Comparison of ENCODE assay signal across 1 cellular context in genomic region chrX:124217289-124218251, GRCh38.
TF ChIP-seq lines count a peak whose summit lies in the region.

No MANE protein-coding gene starts in this region.

TF ChIP-seq in HepG2, 621 proteins besides CTCF, POLR2A, EP300 and RAD21 (continued from another document):
- TF ChIP-seq ZBTB39 (CRISPR knock-in tag; IDR thresholded peaks at IDR 0.05) = no peak
- TF ChIP-seq THAP7 (CRISPR knock-in tag; IDR thresholded peaks at IDR 0.05) = no peak
- 0 out of 2 replicates have a peak, but pooled peaks have one; percentile 40 for TF ChIP-seq ARID5B (CRISPR knock-in tag; IDR thresholded peaks at IDR 0.05)
- TF ChIP-seq SOX5 (CRISPR knock-in tag; IDR thresholded peaks at IDR 0.05; ENCODE audit: borderline replicate concordance) = peak; percentile 65; the same call in 1 of the 2 replicates
- no peak for TF ChIP-seq EEA1 (CRISPR knock-in tag; IDR thresholded peaks at IDR 0.05; ENCODE audit: borderline replicate concordance)
- TF ChIP-seq PAXIP1 (CRISPR knock-in tag; conservative IDR thresholded peaks at IDR 0.05) = peak; percentile 44
- TF ChIP-seq FLYWCH1 (CRISPR knock-in tag; IDR thresholded peaks at IDR 0.05) = no peak
- peak; percentile 47; the same call in 1 of the 2 replicates for TF ChIP-seq SP5 (CRISPR knock-in tag; IDR thresholded peaks at IDR 0.05; ENCODE audit: borderline replicate concordance, low read depth)
- no peak for TF ChIP-seq SOX13 (IDR thresholded peaks at IDR 0.05)
- TF ChIP-seq SOX13 (CRISPR knock-in tag; conservative IDR thresholded peaks at IDR 0.05 in 1 of 2, IDR thresholded peaks at IDR 0.05 in 1 of 2) = peak in 1 of 2 experiments; percentile 63; a peak in 2 of 4 replicates
- TF ChIP-seq FOXA1 (IDR thresholded peaks at IDR 0.05) = no peak
- peak; percentile 58 for TF ChIP-seq FOXA1 (CRISPR knock-in tag; IDR thresholded peaks at IDR 0.05)
- peak; percentile 27; the same call in 1 of the 2 replicates for TF ChIP-seq NCOA2 (CRISPR knock-in tag; IDR thresholded peaks at IDR 0.05)
- TF ChIP-seq ONECUT2 (CRISPR knock-in tag; IDR thresholded peaks at IDR 0.05) = peak; percentile 45; the same call in 1 of the 2 replicates
- no peak for TF ChIP-seq HNF4A (CRISPR knock-in tag; IDR thresholded peaks at IDR 0.05)
- no peak for TF ChIP-seq FOXM1 (CRISPR knock-in tag; IDR thresholded peaks at IDR 0.05)
- TF ChIP-seq REST (IDR thresholded peaks at IDR 0.05; ENCODE audit: borderline replicate concordance in 1 of 2, low read depth in 1 of 2, low read length in 2 of 2) = no peak
